12 cellular contexts compared by ENCODE assay signal in the genomic region with DNA sequence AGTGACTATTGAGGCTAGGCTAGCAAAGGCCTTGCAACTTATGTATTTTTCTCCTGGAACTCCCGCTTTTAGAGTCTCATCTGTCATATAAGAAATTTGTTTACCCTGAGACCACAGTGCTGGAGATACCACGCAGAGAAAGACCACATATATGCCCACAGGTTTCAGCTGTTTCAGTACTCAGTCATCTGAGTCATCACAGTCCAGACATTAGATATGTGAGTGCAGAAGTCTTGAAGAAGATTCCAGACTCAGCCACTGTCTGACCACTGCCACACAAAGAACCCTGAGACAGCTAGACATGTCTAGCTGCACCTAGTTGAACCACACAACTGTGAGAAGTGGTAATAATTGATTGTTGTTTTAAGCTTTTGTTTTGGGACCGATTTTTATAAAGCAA.
A peak's percentile ranks its signal among the peaks of the same experiment; 100 is the strongest.
DNase-seq lines count a peak whose midpoint lies in the region; ATAC-seq, FAIRE-seq and TF ChIP-seq lines count a peak whose summit lies in the region.
"Had no signal": no experiment of that assay in that cellular context is flagged by ENCODE, and none has a peak within 500 bp of the region (broad histone marks: within the 10 kb centered on the region; RNA-seq: fewer than 3 reads in every experiment).

No MANE protein-coding gene starts in this region.

- peak; percentile 63 for DNase-seq in EH (ENCODE audit: low read depth)
- DNase-seq in bronchial epithelial cell (ENCODE audit: low read depth): peak; percentile 40
- no peak for DNase-seq in NCI-H82 (lab: John Stamatoyannopoulos, UW)
- DNase-seq in iPS-NIHi7 (ENCODE audit: extremely low spot score): no peak
- DNase-seq in NCI-H2171 (lab: John Stamatoyannopoulos, UW): no peak
- DNase-seq in NCI-H2107 (lab: John Stamatoyannopoulos, UW): no peak
- DNase-seq: activated CD4-positive, alpha-beta T cell treated with anti-CD3 and anti-CD28 coated beads for 4 hours; caudate nucleus; KBM-7 had no signal

- TF ChIP-seq CTCF in bronchial epithelial cell (IDR thresholded peaks at IDR 0.05; ENCODE audit: insufficient read depth, low read length, severe bottlenecking): no peak

- H3K27me3 ChIP-seq in bronchial epithelial cell (ENCODE audit: control insufficient read depth, insufficient read depth, low read length): no peaks in the 10 kb centered on the region

- no peak overlapping the region for H3K4me3 ChIP-seq in bronchial epithelial cell (ENCODE audit: low read depth, low read length)

- no peak for FAIRE-seq in bronchial epithelial cell (lab: Jason Lieb, UNC)
- FAIRE-seq: GM12892 had no signal

- H3K36me3 ChIP-seq in bronchial epithelial cell (ENCODE audit: control insufficient read depth, insufficient read depth, low read length): no peaks in the 10 kb centered on the region

- ATAC-seq in GM21390 (IDR thresholded peaks at IDR 0.05; ENCODE audit: unreplicated experiment): peak; percentile 75
- ATAC-seq in HG03469 (IDR thresholded peaks at IDR 0.05; ENCODE audit: unreplicated experiment): peak; percentile 52

Comparison
In these comparisons a context has a peak if more than half of its experiments do, and no peak if none do; other contexts are left out.
1. DNase-seq: peak in EH (single experiment) and bronchial epithelial cell (single experiment); none in NCI-H82 (single experiment), iPS-NIHi7 (single experiment), NCI-H2171 (single experiment) and NCI-H2107 (single experiment).